ENCODE assay signal across 2 cellular contexts in genomic region chr2:160292225-160292624, GRCh38.
TF ChIP-seq lines count a peak whose summit lies in the region.

No MANE protein-coding gene starts in this region.

TF ChIP-seq in HepG2, 621 proteins besides CTCF, POLR2A, EP300 and RAD21 (continued from another document):
- TF ChIP-seq UBTF (CRISPR knock-in tag; IDR thresholded peaks at IDR 0.05): no peak

TF ChIP-seq in WTC11, 78 proteins besides CTCF, POLR2A, EP300 and RAD21 (continued from another document):
- TF ChIP-seq ATF2 (CRISPR knock-in tag; IDR thresholded peaks at IDR 0.05; ENCODE audit: borderline replicate concordance, low read depth) (no peak), TCF7 (CRISPR knock-in tag; IDR thresholded peaks at IDR 0.05; ENCODE audit: low read depth) (no peak), ELF4 (CRISPR knock-in tag; IDR thresholded peaks at IDR 0.05; ENCODE audit: low read depth) (no peak), PRDM15 (CRISPR knock-in tag; IDR thresholded peaks at IDR 0.05) (no peak), MYBL2 (CRISPR knock-in tag; IDR thresholded peaks at IDR 0.05) (no peak), NR1H2 (CRISPR knock-in tag; IDR thresholded peaks at IDR 0.05) (no peak), ZNF396 (CRISPR knock-in tag; IDR thresholded peaks at IDR 0.05; ENCODE audit: borderline replicate concordance) (no peak), HMGXB4 (CRISPR knock-in tag; IDR thresholded peaks at IDR 0.05) (no peak), ZNF532 (CRISPR knock-in tag; IDR thresholded peaks at IDR 0.05; ENCODE audit: borderline replicate concordance) (no peak), TEAD1 (CRISPR knock-in tag; IDR thresholded peaks at IDR 0.05) (no peak), PREB (CRISPR knock-in tag; IDR thresholded peaks at IDR 0.05; ENCODE audit: borderline replicate concordance) (no peak), NFYB (CRISPR knock-in tag; conservative IDR thresholded peaks at IDR 0.05; ENCODE audit: low read depth) (no peak)
